Comparison of ENCODE assay signal across 32 cellular contexts in the genomic region with DNA sequence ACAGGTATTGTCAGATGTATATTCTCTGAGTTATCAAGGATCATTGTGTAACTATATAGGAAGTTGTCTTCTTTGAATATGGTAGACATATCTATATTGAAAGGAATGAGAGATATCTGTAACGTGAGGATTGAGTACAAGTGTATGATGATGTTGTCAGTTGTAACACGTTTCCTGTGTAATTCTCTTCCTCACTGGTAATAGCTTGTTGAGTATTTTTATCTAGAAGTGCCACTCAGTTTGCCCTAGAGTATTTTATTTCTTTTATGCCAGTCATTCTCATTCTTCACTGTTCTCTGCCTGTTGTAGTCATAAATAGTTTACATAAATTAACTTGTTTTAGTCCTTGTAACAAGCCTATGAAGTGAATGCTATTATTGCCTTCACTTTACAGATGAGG.
"Had no signal": no experiment of that assay in that cellular context is flagged by ENCODE, and none has a peak within 500 bp of the region (broad histone marks: within the 10 kb centered on the region; RNA-seq: fewer than 3 reads in every experiment).

No MANE protein-coding gene starts in this region.

- ATAC-seq: activated CD4-positive, alpha-beta T cell treated with anti-CD3 and anti-CD28 coated beads for 36 hours; activated CD8-positive, alpha-beta memory T cell treated with anti-CD3 and anti-CD28 coated beads, Interleukin-2, amount 10 ng/mL, durations not matched to agents 7 days and 5 days; activated CD8-positive, alpha-beta T cell treated with anti-CD3 and anti-CD28 coated beads, Interleukin-2, amount 10 ng/mL, durations not matched to agents 7 days and 5 days; activated naive CD8-positive, alpha-beta T cell treated with anti-CD3 and anti-CD28 coated beads, Interleukin-2, amount 50 U/mL, for 24 hours; body of pancreas; gastroesophageal sphincter; heart right ventricle; T-helper 17 cell had no signal

- FAIRE-seq: colon, endometrium had no signal

- H3K36me3 ChIP-seq: adrenal gland, esophagus squamous epithelium, gastroesophageal sphincter, heart right ventricle, WERI-Rb-1 had no signal

- DNase-seq: activated B cell treated with CpG ODN at 0.5 μM for 24 hours; activated CD4-positive, alpha-beta memory T cell treated with anti-CD3 and anti-CD28 coated beads for 36 hours; activated CD4-positive, alpha-beta T cell treated with anti-CD3 and anti-CD28 coated beads for 36 hours; activated CD4-positive, alpha-beta T cell treated with anti-CD3 and anti-CD28 coated beads, Interleukin-2, amount 10 ng/mL, durations not matched to agents 24 days and 14 days; activated CD4-positive, CD25-positive, alpha-beta regulatory T cell treated with anti-CD3 and anti-CD28 coated beads, Interleukin-2, amount 50 U/mL, for 72 hours; activated CD8-positive, alpha-beta memory T cell treated with anti-CD3 and anti-CD28 coated beads, Interleukin-2, amount 10 ng/mL, durations not matched to agents 7 days and 5 days; activated CD8-positive, alpha-beta memory T cell treated with anti-CD3 and anti-CD28 coated beads, Interleukin-2, amount 50 U/mL, for 4 hours; activated CD8-positive, alpha-beta T cell treated with anti-CD3 and anti-CD28 coated beads, Interleukin-2, amount 10 ng/mL, durations not matched to agents 7 days and 5 days; activated effector memory CD4-positive, alpha-beta T cell treated with anti-CD3 and anti-CD28 coated beads, Interleukin-2, amount 50 U/mL, for 16 hours; activated naive CD4-positive, alpha-beta T cell treated with anti-CD3 and anti-CD28 coated beads for 36 hours; activated naive CD8-positive, alpha-beta T cell treated with anti-CD3 and anti-CD28 coated beads for 36 hours; activated naive CD8-positive, alpha-beta T cell treated with anti-CD3 and anti-CD28 coated beads, Interleukin-2, amount 50 U/mL, for 24 hours; activated T-cell treated with anti-CD3 and anti-CD28 coated beads, Interleukin-2, amount 50 U/mL, for 1 hour; activated T-cell treated with anti-CD3 and anti-CD28 coated beads, Interleukin-2, amount 50 U/mL, for 48 hours; adrenal gland; amygdala; aorta; body of pancreas; caudate nucleus; cortex of kidney; dermis blood vessel endothelial cell; effector CD8-positive, alpha-beta T cell; esophagus squamous epithelium; foreskin melanocyte; heart right ventricle; T-helper 17 cell; T1000; WERI-Rb-1 had no signal

- H3K27ac ChIP-seq: adrenal gland, body of pancreas, epithelial cell of prostate, esophagus squamous epithelium, gastroesophageal sphincter, heart right ventricle, WERI-Rb-1 had no signal

- H3K4me3 ChIP-seq: adrenal gland, body of pancreas, esophagus squamous epithelium, gastroesophageal sphincter, heart right ventricle had no signal

- H3K27me3 ChIP-seq: adrenal gland, body of pancreas, esophagus squamous epithelium, gastroesophageal sphincter, heart right ventricle had no signal

- H3K9me3 ChIP-seq: adrenal gland, body of pancreas, esophagus squamous epithelium, gastroesophageal sphincter, heart right ventricle had no signal
